In genomic region chr2:25279091-25279651, GRCh38 we compare ENCODE assay signal across 8 cellular contexts.
DNase-seq lines count a peak whose midpoint lies in the region; ATAC-seq and TF ChIP-seq lines count a peak whose summit lies in the region.

No MANE protein-coding gene starts in this region.

- H3K27ac Mint-ChIP-seq in activated T-helper 1 cell treated with anti-CD3 and anti-CD28 coated beads, Interleukin-12 subunit alpha, Interleukin-12 subunit beta, Interleukin-2, Interleukin-4 antibody, amounts not matched to agents 30 ng/mL and 10 ng/mL and 1 ng/mL, durations not matched to agents 14 hours and 24 hours and 36 hours: peak overlapping the region; percentile 90

- intact Hi-C loops in activated T-helper 1 cell treated with anti-CD3 and anti-CD28 coated beads, Interleukin-12 subunit alpha, Interleukin-12 subunit beta, Interleukin-2, Interleukin-4 antibody, amounts not matched to agents 30 ng/mL and 10 ng/mL and 1 ng/mL, durations not matched to agents 14 hours and 24 hours and 36 hours (cut with micrococcal nuclease): loop anchor here (2.0 to 10.0 kb wide), 2 partner anchors 16 to 176 kb away; no protein-coding TSS in a partner anchor

- H3K36me3 ChIP-seq in GM06990 (ENCODE audit: control insufficient read depth, insufficient read depth, low read length): peaks cover 3% of the 10 kb centered on the region

- no peak for TF ChIP-seq CTCF in GM06990 (IDR thresholded peaks at IDR 0.05; ENCODE audit: insufficient read depth, low read length, poor library complexity, severe bottlenecking)

- no peaks in the 10 kb centered on the region for H3K27me3 ChIP-seq in GM06990 (replicated peaks; ENCODE audit: control insufficient read depth, insufficient read depth, low read length)

- H3K4me1 Mint-ChIP-seq in activated T-helper 1 cell treated with anti-CD3 and anti-CD28 coated beads, Interleukin-12 subunit alpha, Interleukin-12 subunit beta, Interleukin-2, Interleukin-4 antibody, amounts not matched to agents 30 ng/mL and 10 ng/mL and 1 ng/mL, durations not matched to agents 14 hours and 24 hours and 36 hours (ENCODE audit: low read depth): peaks cover 56% of the 10 kb centered on the region

- ATAC-seq in GM19468 (IDR thresholded peaks at IDR 0.05; ENCODE audit: extremely low read depth, unreplicated experiment) (peak; percentile 38), HG03565 (IDR thresholded peaks at IDR 0.05; ENCODE audit: unreplicated experiment) (peak; percentile 70)

- no peaks in the 10 kb centered on the region for H3K9me3 Mint-ChIP-seq in activated T-helper 1 cell treated with anti-CD3 and anti-CD28 coated beads, Interleukin-12 subunit alpha, Interleukin-12 subunit beta, Interleukin-2, Interleukin-4 antibody, amounts not matched to agents 30 ng/mL and 10 ng/mL and 1 ng/mL, durations not matched to agents 14 hours and 24 hours and 36 hours

- H3K4me3 ChIP-seq in GM06990 (replicated peaks; ENCODE audit: low read depth, low read length): no peak overlapping the region

- no peaks in the 10 kb centered on the region for H3K27me3 Mint-ChIP-seq in activated T-helper 1 cell treated with anti-CD3 and anti-CD28 coated beads, Interleukin-12 subunit alpha, Interleukin-12 subunit beta, Interleukin-2, Interleukin-4 antibody, amounts not matched to agents 30 ng/mL and 10 ng/mL and 1 ng/mL, durations not matched to agents 14 hours and 24 hours and 36 hours (ENCODE audit: insufficient read depth)

- peak overlapping the region; percentile 37 for H3K4me3 Mint-ChIP-seq in activated T-helper 1 cell treated with anti-CD3 and anti-CD28 coated beads, Interleukin-12 subunit alpha, Interleukin-12 subunit beta, Interleukin-2, Interleukin-4 antibody, amounts not matched to agents 30 ng/mL and 10 ng/mL and 1 ng/mL, durations not matched to agents 14 hours and 24 hours and 36 hours

- DNase-seq in GM06990 (ENCODE audit: extremely low read depth, insufficient read length) (peak; percentile 69), kidney tubule cell (ENCODE audit: low spot score) (peak; percentile 55), NCI-H1092 treated with DMSO at 0.1 percent for 48 hours (lab: John Stamatoyannopoulos, UW) (no peak)
- no peak for DNase-seq in activated T-helper 1 cell treated with anti-CD3 and anti-CD28 coated beads, Interleukin-12 subunit alpha, Interleukin-12 subunit beta, Interleukin-2, Interleukin-4 antibody, amounts not matched to agents 30 ng/mL and 10 ng/mL and 1 ng/mL, durations not matched to agents 14 hours and 24 hours and 36 hours (ENCODE audit: low spot score)
- DNase-seq in stimulated activated CD4-positive, alpha-beta T cell treated with anti-CD3 and anti-CD28 coated beads, Interleukin-4, amount 100 ng/mL, for 1 hour: no peak

- peak overlapping the region; percentile 52 for H3K27ac ChIP-seq in temporal lobe (ENCODE audit: low read depth, low read length)

- H3K36me3 Mint-ChIP-seq in activated T-helper 1 cell treated with anti-CD3 and anti-CD28 coated beads, Interleukin-12 subunit alpha, Interleukin-12 subunit beta, Interleukin-2, Interleukin-4 antibody, amounts not matched to agents 30 ng/mL and 10 ng/mL and 1 ng/mL, durations not matched to agents 14 hours and 24 hours and 36 hours (ENCODE audit: low read depth): peaks cover 34% of the 10 kb centered on the region

Comparison
In these comparisons a context has a peak if more than half of its experiments do, and no peak if none do; other contexts are left out.
1. DNase-seq: peak in GM06990 (single experiment) and kidney tubule cell (single experiment); none in activated T-helper 1 cell treated with anti-CD3 and anti-CD28 coated beads, Interleukin-12 subunit alpha, Interleukin-12 subunit beta, Interleukin-2, Interleukin-4 antibody, amounts not matched to agents 30 ng/mL and 10 ng/mL and 1 ng/mL, durations not matched to agents 14 hours and 24 hours and 36 hours (single experiment), stimulated activated CD4-positive, alpha-beta T cell treated with anti-CD3 and anti-CD28 coated beads, Interleukin-4, amount 100 ng/mL, for 1 hour (single experiment) and NCI-H1092 treated with DMSO at 0.1 percent for 48 hours (single experiment).